Comparison of ENCODE assay signal across 17 cellular contexts in genomic region chr4:80187677-80188076, GRCh38. TPM values are rescaled to one million over a fixed set of nuclear protein-coding genes. Genes with fewer than 3 reads are reported as not detected.
DNase-seq lines count a peak whose midpoint lies in the region; TF ChIP-seq lines count a peak whose summit lies in the region.
"Had no signal": no experiment of that assay in that cellular context is flagged by ENCODE, and none has a peak within 500 bp of the region (broad histone marks: within the 10 kb centered on the region; RNA-seq: fewer than 3 reads in every experiment).

No MANE protein-coding gene starts in this region.

- no peaks in the 10 kb centered on the region for H3K9me3 Mint-ChIP-seq in activated CD4-positive, alpha-beta T cell treated with anti-CD3 and anti-CD28 coated beads, Interleukin-2, amount 10 ng/mL, durations not matched to agents 24 days and 14 days
- no peaks in the 10 kb centered on the region for H3K9me3 Mint-ChIP-seq in endothelial cell (ENCODE audit: unreplicated experiment)
- no peaks in the 10 kb centered on the region for H3K9me3 Mint-ChIP-seq in activated naive CD4-positive, alpha-beta T cell treated with anti-CD3 and anti-CD28 coated beads, Interleukin-2, amount 10 ng/mL, durations not matched to agents 7 days and 5 days

- peak overlapping the region; percentile 78 for H3K27ac ChIP-seq in temporal lobe (ENCODE audit: low read depth, low read length)

- intact Hi-C loops in activated CD4-positive, alpha-beta T cell treated with anti-CD3 and anti-CD28 coated beads, Interleukin-2, amount 10 ng/mL, durations not matched to agents 24 days and 14 days (cut with micrococcal nuclease), result loop anchor here (10.0 kb wide), 1 partner anchor 1413 kb away; the partner anchor contains the start of gene BMP2K

- peaks cover 31% of the 10 kb centered on the region for H3K27me3 Mint-ChIP-seq in activated CD4-positive, alpha-beta T cell treated with anti-CD3 and anti-CD28 coated beads, Interleukin-2, amount 10 ng/mL, durations not matched to agents 24 days and 14 days
- peaks cover 58% of the 10 kb centered on the region for H3K27me3 Mint-ChIP-seq in endothelial cell (ENCODE audit: unreplicated experiment)
- H3K27me3 Mint-ChIP-seq in activated naive CD4-positive, alpha-beta T cell treated with anti-CD3 and anti-CD28 coated beads, Interleukin-2, amount 10 ng/mL, durations not matched to agents 7 days and 5 days, result peaks cover 51% of the 10 kb centered on the region

- CTCF ChIA-PET in activated naive CD4-positive, alpha-beta T cell treated with anti-CD3 and anti-CD28 coated beads, Interleukin-2, amount 10 ng/mL, durations not matched to agents 7 days and 5 days (lab: Charles Lee), result interaction anchor here (0.7 to 8.0 kb wide), 4 partner anchors 12 to 238 kb away, joined by 3 to 138 read pairs (median 40); partner anchors contain the start of gene PRDM8

- H3K4me1 Mint-ChIP-seq in activated CD4-positive, alpha-beta T cell treated with anti-CD3 and anti-CD28 coated beads, Interleukin-2, amount 10 ng/mL, durations not matched to agents 24 days and 14 days, result peaks cover 25% of the 10 kb centered on the region
- peaks cover 56% of the 10 kb centered on the region for H3K4me1 Mint-ChIP-seq in endothelial cell (ENCODE audit: unreplicated experiment)
- peaks cover 33% of the 10 kb centered on the region for H3K4me1 Mint-ChIP-seq in activated naive CD4-positive, alpha-beta T cell treated with anti-CD3 and anti-CD28 coated beads, Interleukin-2, amount 10 ng/mL, durations not matched to agents 7 days and 5 days

- DNase-seq in activated CD4-positive, alpha-beta T cell treated with anti-CD3 and anti-CD28 coated beads, Interleukin-2, amount 10 ng/mL, durations not matched to agents 24 days and 14 days, result peak; percentile 44
- DNase-seq in activated CD4-positive, alpha-beta T cell treated with anti-CD3 and anti-CD28 coated beads, Interleukin-2, amount 50 U/mL, for 4 hours, result no peak
- no peak for DNase-seq in endothelial cell (ENCODE audit: low spot score)
- peak; percentile 31 for DNase-seq in midbrain (lab: John Stamatoyannopoulos, UW)
- no peak for DNase-seq in activated naive CD4-positive, alpha-beta T cell treated with anti-CD3 and anti-CD28 coated beads, Interleukin-2, amount 10 ng/mL, durations not matched to agents 7 days and 5 days
- DNase-seq in NCI-H2107 treated with DMSO at 0.1 percent for 48 hours (lab: John Stamatoyannopoulos, UW; ENCODE audit: unreplicated experiment), result no peak
- no peak for DNase-seq in stimulated activated CD8-positive, alpha-beta memory T cell treated with anti-CD3 and anti-CD28 coated beads, Interleukin-4, amount 100 ng/mL, for 48 hours
- DNase-seq: 8988T, DMS 273 treated with DMSO at 0.1 percent for 48 hours, GOT3, NCI-H1105 treated with DMSO at 0.1 percent for 48 hours, NCI-H1694 treated with DMSO at 0.1 percent for 48 hours, NCI-H2227 treated with DMSO at 0.1 percent for 48 hours, NCI-H510A treated with DMSO at 0.1 percent for 48 hours, NCI-H82, PC-3 had no signal

- TF ChIP-seq CTCF in endothelial cell (IDR thresholded peaks at IDR 0.05; ENCODE audit: unreplicated experiment), result no peak

- no peak overlapping the region for H3K4me3 Mint-ChIP-seq in activated CD4-positive, alpha-beta T cell treated with anti-CD3 and anti-CD28 coated beads, Interleukin-2, amount 10 ng/mL, durations not matched to agents 24 days and 14 days
- no peak overlapping the region for H3K4me3 Mint-ChIP-seq in endothelial cell (ENCODE audit: unreplicated experiment)
- no peak overlapping the region for H3K4me3 Mint-ChIP-seq in activated naive CD4-positive, alpha-beta T cell treated with anti-CD3 and anti-CD28 coated beads, Interleukin-2, amount 10 ng/mL, durations not matched to agents 7 days and 5 days

- no peak overlapping the region for H3K27ac Mint-ChIP-seq in activated CD4-positive, alpha-beta T cell treated with anti-CD3 and anti-CD28 coated beads, Interleukin-2, amount 10 ng/mL, durations not matched to agents 24 days and 14 days
- H3K27ac Mint-ChIP-seq in endothelial cell (ENCODE audit: unreplicated experiment), result peak overlapping the region; percentile 61
- no peak overlapping the region for H3K27ac Mint-ChIP-seq in activated naive CD4-positive, alpha-beta T cell treated with anti-CD3 and anti-CD28 coated beads, Interleukin-2, amount 10 ng/mL, durations not matched to agents 7 days and 5 days

- peaks cover 13% of the 10 kb centered on the region for H3K36me3 Mint-ChIP-seq in activated CD4-positive, alpha-beta T cell treated with anti-CD3 and anti-CD28 coated beads, Interleukin-2, amount 10 ng/mL, durations not matched to agents 24 days and 14 days (ENCODE audit: low read depth)
- peaks cover 28% of the 10 kb centered on the region for H3K36me3 Mint-ChIP-seq in endothelial cell (ENCODE audit: low read depth, unreplicated experiment)
- H3K36me3 Mint-ChIP-seq in activated naive CD4-positive, alpha-beta T cell treated with anti-CD3 and anti-CD28 coated beads, Interleukin-2, amount 10 ng/mL, durations not matched to agents 7 days and 5 days, result peaks cover 10% of the 10 kb centered on the region

RNA-seq across cellular contexts. Expression of gene PRDM8, which starts 9.6 kb away (rescaled TPM):
- 3.6 and 4.6 TPM in 2 replicates for total RNA-seq in activated CD4-positive, alpha-beta T cell treated with anti-CD3 and anti-CD28 coated beads, Interleukin-2, amount 10 ng/mL, durations not matched to agents 24 days and 14 days
- total RNA-seq in endothelial cell (ENCODE audit: unreplicated experiment) (30.5 TPM), temporal lobe (26.1 TPM)

Comparison
In these comparisons a context has a peak if more than half of its experiments do, and no peak if none do; other contexts are left out.
1. DNase-seq: peak in activated CD4-positive, alpha-beta T cell treated with anti-CD3 and anti-CD28 coated beads, Interleukin-2, amount 10 ng/mL, durations not matched to agents 24 days and 14 days (single experiment) and midbrain (single experiment); none in activated CD4-positive, alpha-beta T cell treated with anti-CD3 and anti-CD28 coated beads, Interleukin-2, amount 50 U/mL, for 4 hours (0 of 2), endothelial cell (single experiment), activated naive CD4-positive, alpha-beta T cell treated with anti-CD3 and anti-CD28 coated beads, Interleukin-2, amount 10 ng/mL, durations not matched to agents 7 days and 5 days (single experiment), NCI-H2107 treated with DMSO at 0.1 percent for 48 hours (single experiment) and stimulated activated CD8-positive, alpha-beta memory T cell treated with anti-CD3 and anti-CD28 coated beads, Interleukin-4, amount 100 ng/mL, for 48 hours (single experiment).